Comparison of ENCODE assay signal across 26 cellular contexts in the genomic region with DNA sequence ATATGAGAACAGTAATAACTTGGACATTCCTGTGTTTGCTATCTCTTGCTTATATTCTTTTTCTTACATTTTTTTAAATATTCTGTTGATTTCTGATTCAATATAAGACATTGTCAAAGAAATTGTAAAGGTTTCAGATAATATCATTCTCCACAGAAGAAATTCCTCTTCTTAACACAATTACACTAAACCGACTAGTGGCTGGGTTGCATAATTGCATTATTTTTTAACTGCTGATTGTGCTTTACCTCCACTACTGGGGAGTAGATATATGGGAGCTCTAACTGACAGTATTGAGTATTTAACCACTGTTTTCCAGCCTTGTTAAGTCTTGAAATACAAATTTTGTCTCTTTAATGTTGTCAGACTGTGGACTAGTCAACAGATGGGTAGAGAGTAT.
DNase-seq lines count a peak whose midpoint lies in the region; TF ChIP-seq lines count a peak whose summit lies in the region.
"Had no signal": no experiment of that assay in that cellular context is flagged by ENCODE, and none has a peak within 500 bp of the region (broad histone marks: within the 10 kb centered on the region; RNA-seq: fewer than 3 reads in every experiment).

No MANE protein-coding gene starts in this region.

- no TSS peak for BruUV-seq in PC-9 (replicated peaks; lab: Mats Ljungman, UMichigan)

- H3F3A ChIP-seq in PC-9 (ENCODE audit: insufficient read depth, low read depth) (no peaks in the 10 kb centered on the region), MM.1S (ENCODE audit: insufficient read depth, low read length) (no peaks in the 10 kb centered on the region)

- H3K9me2 ChIP-seq in PC-9 (ENCODE audit: insufficient read depth) (no peaks in the 10 kb centered on the region), MM.1S (replicated peaks; ENCODE audit: insufficient read depth, low read length) (no peaks in the 10 kb centered on the region)

- H3K27me3 Mint-ChIP-seq in HFFc6 (ENCODE audit: insufficient read depth) (no peaks in the 10 kb centered on the region), nephron progenitor cell (ENCODE audit: low read depth, poor library complexity) (no peaks in the 10 kb centered on the region)
- H3K27me3 Mint-ChIP-seq: activated B cell treated with CpG ODN at 0.5 μM for 24 hours; activated CD4-positive, alpha-beta memory T cell treated with anti-CD3 and anti-CD28 coated beads, Interleukin-2, amount 10 ng/mL, durations not matched to agents 7 days and 5 days; stimulated activated naive CD8-positive, alpha-beta T cell treated with anti-CD3 and anti-CD28 coated beads, Interleukin-15, amount 100 ng/mL, for 72 hours had no signal

- no peak overlapping the region for H3K4me3 ChIP-seq in PC-9
- no peak overlapping the region for H3K4me3 ChIP-seq in MM.1S (ENCODE audit: low read length)
- no peak overlapping the region for H3K4me3 ChIP-seq in brain microvascular endothelial cell (ENCODE audit: low read depth, low read length)
- H3K4me3 ChIP-seq: adrenal gland, breast epithelium, coronary artery, right atrium auricular region, tibial nerve had no signal

- H3K9me3 ChIP-seq in PC-9 (ENCODE audit: insufficient read depth, low read depth) = no peaks in the 10 kb centered on the region
- no peaks in the 10 kb centered on the region for H3K9me3 ChIP-seq in MM.1S (replicated peaks; ENCODE audit: insufficient read depth, low read length)
- H3K9me3 ChIP-seq: adrenal gland, right atrium auricular region had no signal

- H3K4me2 ChIP-seq in PC-9 = no peak overlapping the region
- no peak overlapping the region for H3K4me2 ChIP-seq in MM.1S (ENCODE audit: low read depth, low read length)

- H3K4me1 ChIP-seq in PC-9 (replicated peaks; ENCODE audit: insufficient read depth) = no peaks in the 10 kb centered on the region
- H3K4me1 ChIP-seq in MM.1S (ENCODE audit: low read length) = no peaks in the 10 kb centered on the region
- H3K4me1 ChIP-seq: adrenal gland, breast epithelium, right atrium auricular region, tibial nerve had no signal

- H3K27ac ChIP-seq in PC-9 (no peak overlapping the region), MM.1S (ENCODE audit: low read length) (no peak overlapping the region), brain microvascular endothelial cell (no peak overlapping the region)
- H3K27ac ChIP-seq: adrenal gland, breast epithelium, coronary artery, right atrium auricular region, tibial nerve had no signal

- intact Hi-C loops in PC-9 (cut with micrococcal nuclease; ENCODE audit: unreplicated experiment) = no loop called here

- no peaks in the 10 kb centered on the region for H3K36me3 Mint-ChIP-seq in HFFc6 (ENCODE audit: low read depth)
- no peaks in the 10 kb centered on the region for H3K36me3 Mint-ChIP-seq in nephron progenitor cell (ENCODE audit: low read depth)

- H3K4me3 Mint-ChIP-seq in HFFc6 = no peak overlapping the region
- no peak overlapping the region for H3K4me3 Mint-ChIP-seq in nephron progenitor cell
- H3K4me3 Mint-ChIP-seq: activated B cell treated with CpG ODN at 0.5 μM for 24 hours; activated CD4-positive, alpha-beta memory T cell treated with anti-CD3 and anti-CD28 coated beads, Interleukin-2, amount 10 ng/mL, durations not matched to agents 7 days and 5 days; stimulated activated naive CD8-positive, alpha-beta T cell treated with anti-CD3 and anti-CD28 coated beads, Interleukin-15, amount 100 ng/mL, for 72 hours had no signal

- no peaks in the 10 kb centered on the region for H3K27me3 ChIP-seq in PC-9 (ENCODE audit: insufficient read depth, low read depth)
- H3K27me3 ChIP-seq in MM.1S (replicated peaks; ENCODE audit: insufficient read depth, low read length) = no peaks in the 10 kb centered on the region
- no peaks in the 10 kb centered on the region for H3K27me3 ChIP-seq in brain microvascular endothelial cell (replicated peaks)
- H3K27me3 ChIP-seq: adrenal gland, breast epithelium, right atrium auricular region, tibial nerve had no signal

- POLR2A ChIA-PET in PC-9 (lab: Charles Lee; ENCODE audit: unreplicated experiment) = no interaction called here

- H3K4me1 Mint-ChIP-seq in HFFc6 (ENCODE audit: low read depth) = no peaks in the 10 kb centered on the region
- H3K4me1 Mint-ChIP-seq in nephron progenitor cell = no peaks in the 10 kb centered on the region
- H3K4me1 Mint-ChIP-seq: activated B cell treated with CpG ODN at 0.5 μM for 24 hours; activated CD4-positive, alpha-beta memory T cell treated with anti-CD3 and anti-CD28 coated beads, Interleukin-2, amount 10 ng/mL, durations not matched to agents 7 days and 5 days; stimulated activated naive CD8-positive, alpha-beta T cell treated with anti-CD3 and anti-CD28 coated beads, Interleukin-15, amount 100 ng/mL, for 72 hours had no signal

- H3K9me3 Mint-ChIP-seq in HFFc6 (peaks cover 20% of the 10 kb centered on the region), nephron progenitor cell (no peaks in the 10 kb centered on the region)
- H3K9me3 Mint-ChIP-seq: activated CD4-positive, alpha-beta memory T cell treated with anti-CD3 and anti-CD28 coated beads, Interleukin-2, amount 10 ng/mL, durations not matched to agents 7 days and 5 days; stimulated activated naive CD8-positive, alpha-beta T cell treated with anti-CD3 and anti-CD28 coated beads, Interleukin-15, amount 100 ng/mL, for 72 hours had no signal

- in situ Hi-C loops in brain microvascular endothelial cell (cut with HindIII; ENCODE audit: low pct_ligation_motif_present, low sequenced_read_pairs) = no loop called here

- H4K20me1 ChIP-seq in PC-9 (ENCODE audit: insufficient read depth) (no peaks in the 10 kb centered on the region), MM.1S (ENCODE audit: insufficient read depth, low read length) (no peaks in the 10 kb centered on the region)

- CTCF ChIA-PET in PC-9 (lab: Charles Lee) = no interaction called here

- H3K27ac Mint-ChIP-seq in HFFc6 (no peak overlapping the region), nephron progenitor cell (no peak overlapping the region)
- H3K27ac Mint-ChIP-seq: activated B cell treated with CpG ODN at 0.5 μM for 24 hours; activated CD4-positive, alpha-beta memory T cell treated with anti-CD3 and anti-CD28 coated beads, Interleukin-2, amount 10 ng/mL, durations not matched to agents 7 days and 5 days; stimulated activated naive CD8-positive, alpha-beta T cell treated with anti-CD3 and anti-CD28 coated beads, Interleukin-15, amount 100 ng/mL, for 72 hours had no signal

- DNase-seq in HFFc6 (no peak), PC-9 (no peak), nephron progenitor cell (no peak), occipital lobe (lab: John Stamatoyannopoulos, UW) (no peak), NCI-H748 (lab: John Stamatoyannopoulos, UW; ENCODE audit: unreplicated experiment) (no peak), MM.1S (no peak), brain microvascular endothelial cell (no peak)
- DNase-seq: activated B cell treated with CpG ODN at 0.5 μM for 24 hours; activated CD4-positive, alpha-beta memory T cell treated with anti-CD3 and anti-CD28 coated beads, Interleukin-2, amount 10 ng/mL, durations not matched to agents 7 days and 5 days; activated gamma-delta T cell treated with Interleukin-2 at 50 U/mL for 16 hours; activated T-cell treated with anti-CD3 and anti-CD28 coated beads for 4 hours; adrenal gland; DMS79; kidney glomerular epithelial cell; NCI-H1694; NCI-H2171 treated with DMSO at 0.1 percent for 48 hours; nucleus accumbens; RPMI8226; stimulated activated CD4-positive, alpha-beta T cell treated with anti-CD3 and anti-CD28 coated beads, Interleukin-12 subunit alpha, Interleukin-12 subunit beta, amount 100 ng/mL, for 4 hours; stimulated activated naive CD8-positive, alpha-beta T cell treated with anti-CD3 and anti-CD28 coated beads, Interleukin-15, amount 100 ng/mL, for 72 hours; T1000 had no signal

- TF ChIP-seq CTCF in GM12872 (IDR thresholded peaks at IDR 0.05; ENCODE audit: insufficient read depth, low read depth, low read length) (0 out of 3 replicates have a peak, but pooled peaks have one; percentile 5), HFFc6 (IDR thresholded peaks at IDR 0.05) (0 out of 2 replicates have a peak, but pooled peaks have one; percentile 10), PC-9 (conservative IDR thresholded peaks at IDR 0.05) (peak; percentile 35; the same call in 1 of the 2 replicates), nephron progenitor cell (IDR thresholded peaks at IDR 0.05) (peak; percentile 13), MM.1S (IDR thresholded peaks at IDR 0.05; ENCODE audit: low read length) (no peak), brain microvascular endothelial cell (IDR thresholded peaks at IDR 0.05; ENCODE audit: low read depth, low read length, missing control alignments) (no peak)

- H3K79me2 ChIP-seq in PC-9 (ENCODE audit: low read depth) (no peaks in the 10 kb centered on the region), MM.1S (ENCODE audit: low read length) (no peaks in the 10 kb centered on the region)

- H2AFZ ChIP-seq in PC-9 (no peak overlapping the region), MM.1S (ENCODE audit: low read length) (no peak overlapping the region)

- H3K9ac ChIP-seq in MM.1S (ENCODE audit: low read length) = no peak overlapping the region

- H3K36me3 ChIP-seq in PC-9 (ENCODE audit: low read depth) (no peaks in the 10 kb centered on the region), MM.1S (replicated peaks; ENCODE audit: insufficient read depth, low read length) (no peaks in the 10 kb centered on the region), brain microvascular endothelial cell (replicated peaks) (no peaks in the 10 kb centered on the region)
- H3K36me3 ChIP-seq: adrenal gland, breast epithelium, right atrium auricular region, tibial nerve had no signal

Comparison
In these comparisons a context has a peak if more than half of its experiments do, and no peak if none do; other contexts are left out.
1. CTCF ChIP-seq: peak in GM12872 (single experiment), HFFc6 (single experiment), PC-9 (single experiment) and nephron progenitor cell (single experiment); none in MM.1S (single experiment) and brain microvascular endothelial cell (single experiment).